In the genomic region with DNA sequence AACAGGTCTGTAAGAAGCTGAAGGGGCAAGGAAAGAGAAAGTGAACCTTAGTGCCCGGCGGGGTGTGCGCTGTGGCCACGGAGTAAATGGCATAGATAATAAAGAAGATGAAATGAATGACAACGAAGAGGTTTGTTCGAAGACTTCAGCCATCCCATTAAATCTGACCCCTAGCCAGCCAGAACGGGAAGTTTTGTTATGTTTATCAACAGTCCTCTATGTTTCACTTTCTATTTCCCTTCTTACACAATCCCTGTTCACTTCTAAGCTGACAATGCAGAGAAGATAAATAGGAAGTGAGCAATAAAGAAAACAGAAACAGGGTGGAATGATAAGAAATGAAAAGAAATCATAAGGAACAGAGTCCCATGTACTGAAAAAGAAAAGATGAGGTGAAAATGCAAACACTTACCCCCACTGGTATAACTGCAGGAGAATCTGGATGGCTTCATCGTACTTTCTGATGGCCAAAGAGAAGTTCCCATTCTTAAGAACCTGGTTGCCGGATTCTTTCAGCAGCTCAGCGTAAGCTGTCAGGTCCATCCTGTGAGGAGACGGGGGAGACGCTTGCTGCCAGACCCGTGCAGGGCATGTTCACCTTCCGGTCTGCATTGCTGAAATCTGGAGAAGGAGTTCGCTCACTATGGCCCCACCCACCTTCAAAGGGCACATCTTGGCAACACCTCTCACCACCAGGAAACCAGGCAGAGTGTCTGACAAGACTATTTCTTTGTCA, we compare ENCODE assay signal across 1 cellular context.
A peak's percentile ranks its signal among the peaks of the same experiment; 100 is the strongest.
TF ChIP-seq lines count a peak whose summit lies in the region.

No MANE protein-coding gene starts in this region.

TF ChIP-seq in K562, 482 proteins besides CTCF, POLR2A, EP300 and RAD21 (continued from another document and continues in another):
- TF ChIP-seq, protein P1, sequence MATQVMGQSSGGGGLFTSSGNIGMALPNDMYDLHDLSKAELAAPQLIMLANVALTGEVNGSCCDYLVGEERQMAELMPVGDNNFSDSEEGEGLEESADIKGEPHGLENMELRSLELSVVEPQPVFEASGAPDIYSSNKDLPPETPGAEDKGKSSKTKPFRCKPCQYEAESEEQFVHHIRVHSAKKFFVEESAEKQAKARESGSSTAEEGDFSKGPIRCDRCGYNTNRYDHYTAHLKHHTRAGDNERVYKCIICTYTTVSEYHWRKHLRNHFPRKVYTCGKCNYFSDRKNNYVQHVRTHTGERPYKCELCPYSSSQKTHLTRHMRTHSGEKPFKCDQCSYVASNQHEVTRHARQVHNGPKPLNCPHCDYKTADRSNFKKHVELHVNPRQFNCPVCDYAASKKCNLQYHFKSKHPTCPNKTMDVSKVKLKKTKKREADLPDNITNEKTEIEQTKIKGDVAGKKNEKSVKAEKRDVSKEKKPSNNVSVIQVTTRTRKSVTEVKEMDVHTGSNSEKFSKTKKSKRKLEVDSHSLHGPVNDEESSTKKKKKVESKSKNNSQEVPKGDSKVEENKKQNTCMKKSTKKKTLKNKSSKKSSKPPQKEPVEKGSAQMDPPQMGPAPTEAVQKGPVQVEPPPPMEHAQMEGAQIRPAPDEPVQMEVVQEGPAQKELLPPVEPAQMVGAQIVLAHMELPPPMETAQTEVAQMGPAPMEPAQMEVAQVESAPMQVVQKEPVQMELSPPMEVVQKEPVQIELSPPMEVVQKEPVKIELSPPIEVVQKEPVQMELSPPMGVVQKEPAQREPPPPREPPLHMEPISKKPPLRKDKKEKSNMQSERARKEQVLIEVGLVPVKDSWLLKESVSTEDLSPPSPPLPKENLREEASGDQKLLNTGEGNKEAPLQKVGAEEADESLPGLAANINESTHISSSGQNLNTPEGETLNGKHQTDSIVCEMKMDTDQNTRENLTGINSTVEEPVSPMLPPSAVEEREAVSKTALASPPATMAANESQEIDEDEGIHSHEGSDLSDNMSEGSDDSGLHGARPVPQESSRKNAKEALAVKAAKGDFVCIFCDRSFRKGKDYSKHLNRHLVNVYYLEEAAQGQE (CRISPR knock-in tag; IDR thresholded peaks at IDR 0.05; ENCODE audit: low read depth): no peak
- TF ChIP-seq ZNF507 (tag; conservative IDR thresholded peaks at IDR 0.05) (no peak), MAFF (IDR thresholded peaks at IDR 0.05; ENCODE audit: low read length) (no peak; the same call in 1 of the 2 replicates), POLR2B (IDR thresholded peaks at IDR 0.05; ENCODE audit: low read depth, partially characterized antibody) (no peak), NFRKB (IDR thresholded peaks at IDR 0.05; ENCODE audit: low read depth) (0 out of 2 replicates have a peak, but pooled peaks have one; percentile 27), ZBED1 (IDR thresholded peaks at IDR 0.05) (no peak), U2AF1 (optimal IDR thresholded peaks at IDR 0.05; ENCODE audit: low read depth, low read length) (no peak), ZSCAN32 (CRISPR knock-in tag; IDR thresholded peaks at IDR 0.05) (no peak), DDX20 (tag; IDR thresholded peaks at IDR 0.05; ENCODE audit: low read depth) (no peak; the same call in none of the 2 replicates), SP2 (IDR thresholded peaks at IDR 0.05; ENCODE audit: extremely low read depth, low read depth, low read length, poor library complexity, severe bottlenecking) (no peak), MEF2A (IDR thresholded peaks at IDR 0.05; ENCODE audit: control insufficient read depth, low read depth, low read length) (no peak), NFYB (IDR thresholded peaks at IDR 0.05; ENCODE audit: extremely low read depth, insufficient read length) (no peak), SAFB2 (IDR thresholded peaks at IDR 0.05; ENCODE audit: borderline replicate concordance, low read depth, low read length, severe bottlenecking) (no peak), LEF1 (IDR thresholded peaks at IDR 0.05) (peak; percentile 89), RNF2 (IDR thresholded peaks at IDR 0.05) (no peak), MYNN (IDR thresholded peaks at IDR 0.05) (no peak), MYNN (CRISPR knock-in tag; IDR thresholded peaks at IDR 0.05) (no peak), E2F3 (CRISPR knock-in tag; IDR thresholded peaks at IDR 0.05) (no peak), ZC3H11A (IDR thresholded peaks at IDR 0.05; ENCODE audit: low read depth, low read length) (no peak), CXXC5 (CRISPR knock-in tag; IDR thresholded peaks at IDR 0.05) (0 out of 2 replicates have a peak, but pooled peaks have one; percentile 23), MEIS2 (IDR thresholded peaks at IDR 0.05; ENCODE audit: partially characterized antibody) (peak; percentile 71), HDGF (IDR thresholded peaks at IDR 0.05) (no peak), MAFG (tag; conservative IDR thresholded peaks at IDR 0.05) (peak; percentile 33; the same call in 1 of the 2 replicates), THRAP3 (IDR thresholded peaks at IDR 0.05; ENCODE audit: borderline replicate concordance) (no peak), ZBTB1 (CRISPR knock-in tag; IDR thresholded peaks at IDR 0.05; ENCODE audit: borderline replicate concordance, low read depth) (no peak), ZNF224 (CRISPR knock-in tag; IDR thresholded peaks at IDR 0.05) (no peak), SMARCC2 (IDR thresholded peaks at IDR 0.05; ENCODE audit: low read depth) (peak; percentile 81; the same call in 1 of the 2 replicates), SUPT5H (IDR thresholded peaks at IDR 0.05) (0 out of 2 replicates have a peak, but pooled peaks have one; percentile 23), PCBP1 (IDR thresholded peaks at IDR 0.05; ENCODE audit: low read depth, low read length, poor library complexity, severe bottlenecking) (no peak), ZNF316 (IDR thresholded peaks at IDR 0.05) (no peak), BRD9 (IDR thresholded peaks at IDR 0.05; ENCODE audit: low read depth, partially characterized antibody) (peak; percentile 83)
- TF ChIP-seq, protein P2, sequence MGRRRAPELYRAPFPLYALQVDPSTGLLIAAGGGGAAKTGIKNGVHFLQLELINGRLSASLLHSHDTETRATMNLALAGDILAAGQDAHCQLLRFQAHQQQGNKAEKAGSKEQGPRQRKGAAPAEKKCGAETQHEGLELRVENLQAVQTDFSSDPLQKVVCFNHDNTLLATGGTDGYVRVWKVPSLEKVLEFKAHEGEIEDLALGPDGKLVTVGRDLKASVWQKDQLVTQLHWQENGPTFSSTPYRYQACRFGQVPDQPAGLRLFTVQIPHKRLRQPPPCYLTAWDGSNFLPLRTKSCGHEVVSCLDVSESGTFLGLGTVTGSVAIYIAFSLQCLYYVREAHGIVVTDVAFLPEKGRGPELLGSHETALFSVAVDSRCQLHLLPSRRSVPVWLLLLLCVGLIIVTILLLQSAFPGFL (CRISPR knock-in tag; IDR thresholded peaks at IDR 0.05): no peak
- TF ChIP-seq, protein P3, sequence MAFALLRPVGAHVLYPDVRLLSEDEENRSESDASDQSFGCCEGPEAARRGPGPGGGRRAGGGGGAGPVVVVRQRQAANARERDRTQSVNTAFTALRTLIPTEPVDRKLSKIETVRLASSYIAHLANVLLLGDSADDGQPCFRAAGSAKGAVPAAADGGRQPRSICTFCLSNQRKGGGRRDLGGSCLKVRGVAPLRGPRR (CRISPR knock-in tag; IDR thresholded peaks at IDR 0.05): no peak
- TF ChIP-seq, protein P4, sequence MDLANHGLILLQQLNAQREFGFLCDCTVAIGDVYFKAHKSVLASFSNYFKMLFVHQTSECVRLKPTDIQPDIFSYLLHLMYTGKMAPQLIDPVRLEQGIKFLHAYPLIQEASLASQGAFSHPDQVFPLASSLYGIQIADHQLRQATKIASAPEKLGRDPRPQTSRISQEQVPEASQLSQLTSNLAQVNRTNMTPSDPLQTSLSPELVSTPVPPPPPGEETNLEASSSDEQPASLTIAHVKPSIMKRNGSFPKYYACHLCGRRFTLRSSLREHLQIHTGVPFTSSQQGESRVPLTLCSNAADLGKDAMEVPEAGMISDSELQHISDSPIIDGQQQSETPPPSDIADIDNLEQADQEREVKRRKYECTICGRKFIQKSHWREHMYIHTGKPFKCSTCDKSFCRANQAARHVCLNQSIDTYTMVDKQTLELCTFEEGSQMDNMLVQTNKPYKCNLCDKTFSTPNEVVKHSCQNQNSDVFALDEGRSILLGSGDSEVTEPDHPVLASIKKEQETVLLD (IDR thresholded peaks at IDR 0.05): no peak
- TF ChIP-seq, protein P5, sequence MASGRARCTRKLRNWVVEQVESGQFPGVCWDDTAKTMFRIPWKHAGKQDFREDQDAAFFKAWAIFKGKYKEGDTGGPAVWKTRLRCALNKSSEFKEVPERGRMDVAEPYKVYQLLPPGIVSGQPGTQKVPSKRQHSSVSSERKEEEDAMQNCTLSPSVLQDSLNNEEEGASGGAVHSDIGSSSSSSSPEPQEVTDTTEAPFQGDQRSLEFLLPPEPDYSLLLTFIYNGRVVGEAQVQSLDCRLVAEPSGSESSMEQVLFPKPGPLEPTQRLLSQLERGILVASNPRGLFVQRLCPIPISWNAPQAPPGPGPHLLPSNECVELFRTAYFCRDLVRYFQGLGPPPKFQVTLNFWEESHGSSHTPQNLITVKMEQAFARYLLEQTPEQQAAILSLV (tag; IDR thresholded peaks at IDR 0.05): peak; percentile 65
- TF ChIP-seq, protein P6, sequence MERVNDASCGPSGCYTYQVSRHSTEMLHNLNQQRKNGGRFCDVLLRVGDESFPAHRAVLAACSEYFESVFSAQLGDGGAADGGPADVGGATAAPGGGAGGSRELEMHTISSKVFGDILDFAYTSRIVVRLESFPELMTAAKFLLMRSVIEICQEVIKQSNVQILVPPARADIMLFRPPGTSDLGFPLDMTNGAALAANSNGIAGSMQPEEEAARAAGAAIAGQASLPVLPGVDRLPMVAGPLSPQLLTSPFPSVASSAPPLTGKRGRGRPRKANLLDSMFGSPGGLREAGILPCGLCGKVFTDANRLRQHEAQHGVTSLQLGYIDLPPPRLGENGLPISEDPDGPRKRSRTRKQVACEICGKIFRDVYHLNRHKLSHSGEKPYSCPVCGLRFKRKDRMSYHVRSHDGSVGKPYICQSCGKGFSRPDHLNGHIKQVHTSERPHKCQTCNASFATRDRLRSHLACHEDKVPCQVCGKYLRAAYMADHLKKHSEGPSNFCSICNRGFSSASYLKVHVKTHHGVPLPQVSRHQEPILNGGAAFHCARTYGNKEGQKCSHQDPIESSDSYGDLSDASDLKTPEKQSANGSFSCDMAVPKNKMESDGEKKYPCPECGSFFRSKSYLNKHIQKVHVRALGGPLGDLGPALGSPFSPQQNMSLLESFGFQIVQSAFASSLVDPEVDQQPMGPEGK (CRISPR knock-in tag; IDR thresholded peaks at IDR 0.05; ENCODE audit: borderline replicate concordance): 0 out of 2 replicates have a peak, but pooled peaks have one; percentile 12
- TF ChIP-seq, protein P7, sequence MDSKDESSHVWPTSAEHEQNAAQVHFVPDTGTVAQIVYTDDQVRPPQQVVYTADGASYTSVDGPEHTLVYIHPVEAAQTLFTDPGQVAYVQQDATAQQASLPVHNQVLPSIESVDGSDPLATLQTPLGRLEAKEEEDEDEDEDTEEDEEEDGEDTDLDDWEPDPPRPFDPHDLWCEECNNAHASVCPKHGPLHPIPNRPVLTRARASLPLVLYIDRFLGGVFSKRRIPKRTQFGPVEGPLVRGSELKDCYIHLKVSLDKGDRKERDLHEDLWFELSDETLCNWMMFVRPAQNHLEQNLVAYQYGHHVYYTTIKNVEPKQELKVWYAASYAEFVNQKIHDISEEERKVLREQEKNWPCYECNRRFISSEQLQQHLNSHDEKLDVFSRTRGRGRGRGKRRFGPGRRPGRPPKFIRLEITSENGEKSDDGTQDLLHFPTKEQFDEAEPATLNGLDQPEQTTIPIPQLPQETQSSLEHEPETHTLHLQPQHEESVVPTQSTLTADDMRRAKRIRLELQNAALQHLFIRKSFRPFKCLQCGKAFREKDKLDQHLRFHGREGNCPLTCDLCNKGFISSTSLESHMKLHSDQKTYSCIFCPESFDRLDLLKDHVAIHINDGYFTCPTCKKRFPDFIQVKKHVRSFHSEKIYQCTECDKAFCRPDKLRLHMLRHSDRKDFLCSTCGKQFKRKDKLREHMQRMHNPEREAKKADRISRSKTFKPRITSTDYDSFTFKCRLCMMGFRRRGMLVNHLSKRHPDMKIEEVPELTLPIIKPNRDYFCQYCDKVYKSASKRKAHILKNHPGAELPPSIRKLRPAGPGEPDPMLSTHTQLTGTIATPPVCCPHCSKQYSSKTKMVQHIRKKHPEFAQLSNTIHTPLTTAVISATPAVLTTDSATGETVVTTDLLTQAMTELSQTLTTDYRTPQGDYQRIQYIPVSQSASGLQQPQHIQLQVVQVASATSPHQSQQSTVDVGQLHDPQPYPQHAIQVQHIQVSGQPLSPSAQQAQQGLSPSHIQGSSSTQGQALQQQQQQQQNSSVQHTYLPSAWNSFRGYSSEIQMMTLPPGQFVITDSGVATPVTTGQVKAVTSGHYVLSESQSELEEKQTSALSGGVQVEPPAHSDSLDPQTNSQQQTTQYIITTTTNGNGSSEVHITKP (IDR thresholded peaks at IDR 0.05; ENCODE audit: partially characterized antibody): no peak
- TF ChIP-seq, protein P8, sequence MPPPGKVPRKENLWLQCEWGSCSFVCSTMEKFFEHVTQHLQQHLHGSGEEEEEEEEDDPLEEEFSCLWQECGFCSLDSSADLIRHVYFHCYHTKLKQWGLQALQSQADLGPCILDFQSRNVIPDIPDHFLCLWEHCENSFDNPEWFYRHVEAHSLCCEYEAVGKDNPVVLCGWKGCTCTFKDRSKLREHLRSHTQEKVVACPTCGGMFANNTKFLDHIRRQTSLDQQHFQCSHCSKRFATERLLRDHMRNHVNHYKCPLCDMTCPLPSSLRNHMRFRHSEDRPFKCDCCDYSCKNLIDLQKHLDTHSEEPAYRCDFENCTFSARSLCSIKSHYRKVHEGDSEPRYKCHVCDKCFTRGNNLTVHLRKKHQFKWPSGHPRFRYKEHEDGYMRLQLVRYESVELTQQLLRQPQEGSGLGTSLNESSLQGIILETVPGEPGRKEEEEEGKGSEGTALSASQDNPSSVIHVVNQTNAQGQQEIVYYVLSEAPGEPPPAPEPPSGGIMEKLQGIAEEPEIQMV (tag; conservative IDR thresholded peaks at IDR 0.05; ENCODE audit: low read depth): no peak
- TF ChIP-seq, protein P9, sequence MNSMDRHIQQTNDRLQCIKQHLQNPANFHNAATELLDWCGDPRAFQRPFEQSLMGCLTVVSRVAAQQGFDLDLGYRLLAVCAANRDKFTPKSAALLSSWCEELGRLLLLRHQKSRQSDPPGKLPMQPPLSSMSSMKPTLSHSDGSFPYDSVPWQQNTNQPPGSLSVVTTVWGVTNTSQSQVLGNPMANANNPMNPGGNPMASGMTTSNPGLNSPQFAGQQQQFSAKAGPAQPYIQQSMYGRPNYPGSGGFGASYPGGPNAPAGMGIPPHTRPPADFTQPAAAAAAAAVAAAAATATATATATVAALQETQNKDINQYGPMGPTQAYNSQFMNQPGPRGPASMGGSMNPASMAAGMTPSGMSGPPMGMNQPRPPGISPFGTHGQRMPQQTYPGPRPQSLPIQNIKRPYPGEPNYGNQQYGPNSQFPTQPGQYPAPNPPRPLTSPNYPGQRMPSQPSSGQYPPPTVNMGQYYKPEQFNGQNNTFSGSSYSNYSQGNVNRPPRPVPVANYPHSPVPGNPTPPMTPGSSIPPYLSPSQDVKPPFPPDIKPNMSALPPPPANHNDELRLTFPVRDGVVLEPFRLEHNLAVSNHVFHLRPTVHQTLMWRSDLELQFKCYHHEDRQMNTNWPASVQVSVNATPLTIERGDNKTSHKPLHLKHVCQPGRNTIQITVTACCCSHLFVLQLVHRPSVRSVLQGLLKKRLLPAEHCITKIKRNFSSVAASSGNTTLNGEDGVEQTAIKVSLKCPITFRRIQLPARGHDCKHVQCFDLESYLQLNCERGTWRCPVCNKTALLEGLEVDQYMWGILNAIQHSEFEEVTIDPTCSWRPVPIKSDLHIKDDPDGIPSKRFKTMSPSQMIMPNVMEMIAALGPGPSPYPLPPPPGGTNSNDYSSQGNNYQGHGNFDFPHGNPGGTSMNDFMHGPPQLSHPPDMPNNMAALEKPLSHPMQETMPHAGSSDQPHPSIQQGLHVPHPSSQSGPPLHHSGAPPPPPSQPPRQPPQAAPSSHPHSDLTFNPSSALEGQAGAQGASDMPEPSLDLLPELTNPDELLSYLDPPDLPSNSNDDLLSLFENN (IDR thresholded peaks at IDR 0.05; ENCODE audit: low read depth in 2 of 2, low read length in 2 of 2): no peak
